ENCODE assay signal across 15 cellular contexts in genomic region chr2:153715218-153715617, GRCh38.
DNase-seq lines count a peak whose midpoint lies in the region; ATAC-seq and TF ChIP-seq lines count a peak whose summit lies in the region.
"Had no signal": no experiment of that assay in that cellular context is flagged by ENCODE, and none has a peak within 500 bp of the region (broad histone marks: within the 10 kb centered on the region; RNA-seq: fewer than 3 reads in every experiment).

No MANE protein-coding gene starts in this region.

- H3K9me3 Mint-ChIP-seq in WTC11: peaks cover 5% of the 10 kb centered on the region; the same call in 1 of the 2 replicates

- peaks cover 17% of the 10 kb centered on the region for H3K4me1 Mint-ChIP-seq in WTC11

- H3K36me3 Mint-ChIP-seq in WTC11: no peaks in the 10 kb centered on the region; the same call in 1 of the 2 replicates

- H3K4me1 ChIP-seq in SJCRH30: no peaks in the 10 kb centered on the region
- H3K4me1 ChIP-seq: Caco-2 had no signal

- TF ChIP-seq CTCF in WTC11 (IDR thresholded peaks at IDR 0.05): no peak

- no peak overlapping the region for H3K4me3 Mint-ChIP-seq in WTC11
- H3K4me3 Mint-ChIP-seq: CD4-positive, alpha-beta T cell had no signal

- DNase-seq in H7 (peak; percentile 7), WTC11 (ENCODE audit: low spot score) (no peak), iPS-NIHi11 (ENCODE audit: low spot score) (peak; percentile 11), retina (peak; percentile 4), DMS79 treated with DMSO at 0.1 percent for 48 hours (lab: John Stamatoyannopoulos, UW) (no peak), SJCRH30 (no peak)
- DNase-seq: AML-193; Caco-2; CD4-positive, alpha-beta T cell; GDM1; GOT3; HCEC 1CT had no signal

- H3K27ac ChIP-seq in SJCRH30: no peak overlapping the region
- H3K27ac ChIP-seq: C4-2B, HL-60 had no signal

- ATAC-seq in WTC11: peak; percentile 86
- no peak for ATAC-seq in HG03460 (IDR thresholded peaks at IDR 0.05; ENCODE audit: unreplicated experiment)

- H3K4me3 ChIP-seq in H7 (ENCODE audit: insufficient read depth, low read depth, low read length) (no peak overlapping the region), SJCRH30 (no peak overlapping the region)

- H3K9me3 ChIP-seq in SJCRH30 (replicated peaks): no peaks in the 10 kb centered on the region
- H3K9me3 ChIP-seq: Caco-2 had no signal

- H3K36me3 ChIP-seq in H7 (replicated peaks; ENCODE audit: control insufficient read depth, insufficient read depth, low read length): no peaks in the 10 kb centered on the region
- no peaks in the 10 kb centered on the region for H3K36me3 ChIP-seq in SJCRH30

- CTCF ChIA-PET in WTC11 (lab: Charles Lee): interaction anchor here (0.9 kb wide), 1 partner anchor 104 kb away, joined by 3 read pairs; no protein-coding TSS in a partner anchor

- H3K27me3 ChIP-seq in H7 (ENCODE audit: control insufficient read depth, insufficient read depth, low read length) (no peaks in the 10 kb centered on the region), SJCRH30 (no peaks in the 10 kb centered on the region)

- POLR2A ChIA-PET in WTC11 (lab: Charles Lee): interaction anchor here (0.5 to 0.6 kb wide), 2 partner anchors 176 to 181 kb away, joined by 3 to 4 read pairs; no protein-coding TSS in a partner anchor

- no peaks in the 10 kb centered on the region for H3K27me3 Mint-ChIP-seq in WTC11 (ENCODE audit: low read depth)
- H3K27me3 Mint-ChIP-seq: CD4-positive, alpha-beta T cell had no signal

- H3K27ac Mint-ChIP-seq in WTC11: no peak overlapping the region
- H3K27ac Mint-ChIP-seq: CD4-positive, alpha-beta T cell had no signal

TF ChIP-seq in WTC11, 78 proteins besides CTCF, POLR2A, EP300 and RAD21:
- TF ChIP-seq ZNF121 (CRISPR knock-in tag; IDR thresholded peaks at IDR 0.05) (no peak), AR (CRISPR knock-in tag; IDR thresholded peaks at IDR 0.05) (no peak), USF1 (CRISPR knock-in tag; IDR thresholded peaks at IDR 0.05) (no peak), NR2C2 (CRISPR knock-in tag; IDR thresholded peaks at IDR 0.05) (no peak), NFYB (CRISPR knock-in tag; conservative IDR thresholded peaks at IDR 0.05; ENCODE audit: low read depth) (no peak), FOXP1 (CRISPR knock-in tag; IDR thresholded peaks at IDR 0.05; ENCODE audit: borderline replicate concordance) (no peak), RORB (CRISPR knock-in tag; IDR thresholded peaks at IDR 0.05) (no peak), MXD4 (CRISPR knock-in tag; IDR thresholded peaks at IDR 0.05; ENCODE audit: borderline replicate concordance) (no peak)
TF ChIP-seq in WTC11: peak in this region for 0.

Comparison
In these comparisons a context has a peak if more than half of its experiments do, and no peak if none do; other contexts are left out.
1. DNase-seq: peak in H7 (single experiment), iPS-NIHi11 (single experiment) and retina (single experiment); none in WTC11 (single experiment), DMS79 treated with DMSO at 0.1 percent for 48 hours (single experiment) and SJCRH30 (0 of 2).